33 cellular contexts compared by ENCODE assay signal in the genomic region with DNA sequence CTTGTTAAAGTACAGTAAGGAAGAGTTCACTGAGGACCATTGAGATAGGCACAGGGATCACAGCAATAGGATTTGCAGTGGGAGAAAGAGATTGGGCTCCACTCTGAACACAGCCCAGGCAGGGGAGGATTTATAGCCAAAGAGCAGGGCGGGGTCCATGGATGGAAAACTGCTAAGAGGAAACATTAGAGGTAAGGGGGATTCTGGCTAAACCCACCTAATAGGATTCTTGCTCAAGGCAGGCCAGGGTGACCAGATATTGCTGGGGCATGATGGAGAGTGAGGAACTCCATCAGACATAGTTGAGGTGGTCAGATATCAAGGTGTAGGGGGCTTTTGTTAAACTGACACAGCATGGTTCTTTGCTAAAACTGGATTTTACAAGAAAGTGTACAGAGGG.
DNase-seq lines count a peak whose midpoint lies in the region; ATAC-seq and TF ChIP-seq lines count a peak whose summit lies in the region.
"Had no signal": no experiment of that assay in that cellular context is flagged by ENCODE, and none has a peak within 500 bp of the region (broad histone marks: within the 10 kb centered on the region; RNA-seq: fewer than 3 reads in every experiment).

No MANE protein-coding gene starts in this region.

- H3K79me2 ChIP-seq in mammary epithelial cell (ENCODE audit: insufficient read depth, low read length): no peaks in the 10 kb centered on the region

- CTCF ChIA-PET in MCF 10A (lab: Yijun Ruan, JAX) (interaction anchor here (1.3 to 2.0 kb wide), 4 partner anchors 8 to 110 kb away, joined by 4 to 18 read pairs (median 10); no protein-coding TSS in a partner anchor), mammary epithelial cell (lab: Charles Lee; ENCODE audit: low non-redundant PET) (no interaction called here), HEK293T (lab: Yijun Ruan, JAX) (no interaction called here)

- dilution Hi-C loops in mammary epithelial cell (cut with HindIII; ENCODE audit: low sequenced_read_pairs): no loop called here

- H3K36me3 Mint-ChIP-seq in MCF 10A (ENCODE audit: insufficient read depth, unreplicated experiment): peaks cover 5% of the 10 kb centered on the region
- H3K36me3 Mint-ChIP-seq: CD14-positive monocyte; CD4-positive, alpha-beta memory T cell; CD4-positive, CD25-positive, alpha-beta regulatory T cell; CD8-positive, alpha-beta memory T cell; CD8-positive, alpha-beta T cell had no signal

- H3K27me3 Mint-ChIP-seq in MCF 10A (ENCODE audit: insufficient read depth, unreplicated experiment): peaks cover 16% of the 10 kb centered on the region

- TF ChIP-seq CTCF in MCF 10A (IDR thresholded peaks at IDR 0.05; ENCODE audit: unreplicated experiment) (no peak), mammary epithelial cell (conservative IDR thresholded peaks at IDR 0.05 in 1 of 2, IDR thresholded peaks at IDR 0.05 in 1 of 2; ENCODE audit: extremely low read depth in 1 of 2, insufficient read depth in 1 of 2, low read depth in 1 of 2, low read length in 2 of 2) (no peak), esophagus muscularis mucosa (IDR thresholded peaks at IDR 0.05) (no peak)

- H3K27ac ChIP-seq in mammary epithelial cell (ENCODE audit: insufficient read depth, low read depth, low read length) (no peak overlapping the region), BLaER1 (no peak overlapping the region), esophagus muscularis mucosa (replicated peaks in 1 of 4) (no peak overlapping the region)
- H3K27ac ChIP-seq in BLaER1 treated with 17β-estradiol and CSF1 and Interleukin-3, amounts not matched to agents 10 nM and 100 nM: no peak overlapping the region
- H3K27ac ChIP-seq: 22Rv1, A549, C4-2B had no signal

- no peak overlapping the region for H3K4me2 ChIP-seq in mammary epithelial cell (ENCODE audit: insufficient read depth, low read depth, low read length)
- peak overlapping the region; percentile 92; the same call in 1 of the 2 replicates for H3K4me2 ChIP-seq in BLaER1
- peak overlapping the region in 8 of 11 experiments; percentile 72 to 96 (median 92); a peak in 14 of 22 replicates for H3K4me2 ChIP-seq in BLaER1 treated with 17β-estradiol and CSF1 and Interleukin-3, amounts not matched to agents 10 nM and 100 nM
- H3K4me2 ChIP-seq: A549 had no signal

- TF ChIP-seq POLR2A in esophagus muscularis mucosa (IDR thresholded peaks at IDR 0.05; ENCODE audit: low read depth): no peak

- H3K9me3 Mint-ChIP-seq in MCF 10A (ENCODE audit: unreplicated experiment): no peaks in the 10 kb centered on the region
- H3K9me3 Mint-ChIP-seq: CD14-positive monocyte; CD4-positive, alpha-beta T cell; CD8-positive, alpha-beta T cell had no signal

- DNase-seq in MCF 10A (ENCODE audit: unreplicated experiment) (no peak), mammary epithelial cell (no peak), esophagus muscularis mucosa (ENCODE audit: extremely low spot score) (peak; percentile 88), HEK293T (ENCODE audit: extremely low spot score) (no peak), NCI-H1694 (lab: John Stamatoyannopoulos, UW) (no peak)
- DNase-seq: 8988T; ACHN; AML-193; BE2C; C1 segment of cervical spinal cord; Caco-2; Calu3; CD4-positive, alpha-beta memory T cell; CD4-positive, CD25-positive, alpha-beta regulatory T cell; CD8-positive, alpha-beta memory T cell; CD8-positive, alpha-beta T cell; COR-L47; DMS 273 treated with DMSO at 0.1 percent for 48 hours; DMS153; DMS53; DMS79; DMS79 treated with DMSO at 0.1 percent for 48 hours; DND-41; EL had no signal

- POLR2A ChIA-PET in MCF 10A (lab: Yijun Ruan, JAX) (interaction anchor here (1.9 kb wide), 1 partner anchor 8 kb away, joined by 10 read pairs; no protein-coding TSS in a partner anchor), HEK293T (lab: Yijun Ruan, JAX) (no interaction called here)

- WGBS in mammary epithelial cell (ENCODE audit: low coverage, missing lambda C conversion rate): 0% methylated on average over 1 of the region's 1 CpG
- WGBS in esophagus muscularis mucosa: 88% methylated on average over 1 of the region's 1 CpG

- no peak overlapping the region for H3K4me3 Mint-ChIP-seq in MCF 10A (ENCODE audit: unreplicated experiment)
- H3K4me3 Mint-ChIP-seq: B cell; CD14-positive monocyte; CD4-positive, alpha-beta memory T cell; CD4-positive, alpha-beta T cell; CD4-positive, CD25-positive, alpha-beta regulatory T cell; CD8-positive, alpha-beta memory T cell; CD8-positive, alpha-beta T cell had no signal

- BruUV-seq in MCF 10A (replicated peaks; lab: Mats Ljungman, UMichigan) (no TSS peak), mammary epithelial cell (replicated peaks; lab: Mats Ljungman, UMichigan) (no TSS peak)

- no peak overlapping the region for H2AFZ ChIP-seq in mammary epithelial cell (ENCODE audit: low read depth, low read length)

- H3K9me3 ChIP-seq in mammary epithelial cell (replicated peaks; ENCODE audit: insufficient read depth, low read length): peaks cover 8% of the 10 kb centered on the region
- H3K9me3 ChIP-seq in BLaER1: no peaks in the 10 kb centered on the region
- H3K9me3 ChIP-seq in BLaER1 treated with 17β-estradiol and CSF1 and Interleukin-3, amounts not matched to agents 10 nM and 100 nM (replicated peaks in 1 of 11): no peaks in the 10 kb centered on the region
- no peaks in the 10 kb centered on the region for H3K9me3 ChIP-seq in esophagus muscularis mucosa
- H3K9me3 ChIP-seq: A549, BE2C, Caco-2 had no signal

- ATAC-seq in HG02588 (IDR thresholded peaks at IDR 0.05; ENCODE audit: unreplicated experiment): no peak
- ATAC-seq: A549; CD8-positive, alpha-beta T cell had no signal

- no peaks in the 10 kb centered on the region for H4K20me1 ChIP-seq in mammary epithelial cell (ENCODE audit: insufficient read depth, low read length)
- 0 out of 2 replicates have a peak, but pooled peaks cover 5% of the 10 kb centered on the region for H4K20me1 ChIP-seq in BLaER1
- peaks cover 0 to 5% (median 0%) of the 10 kb centered on the region in 11 experiments; a peak in 1 of 22 replicates for H4K20me1 ChIP-seq in BLaER1 treated with 17β-estradiol and CSF1 and Interleukin-3, amounts not matched to agents 10 nM and 100 nM

- in situ Hi-C loops in mammary epithelial cell (cut with MboI; ENCODE audit: low sequenced_read_pairs in 2 of 2): no loop called here

- H3K9ac ChIP-seq in mammary epithelial cell (ENCODE audit: insufficient read depth, low read length) (no peak overlapping the region), BLaER1 (no peak overlapping the region)
- H3K9ac ChIP-seq in BLaER1 treated with 17β-estradiol and CSF1 and Interleukin-3, amounts not matched to agents 10 nM and 100 nM: no peak overlapping the region

- no peaks in the 10 kb centered on the region for H3K27me3 ChIP-seq in mammary epithelial cell (ENCODE audit: insufficient read depth, low read length)
- no peaks in the 10 kb centered on the region for H3K27me3 ChIP-seq in BLaER1
- H3K27me3 ChIP-seq in BLaER1 treated with 17β-estradiol and CSF1 and Interleukin-3, amounts not matched to agents 10 nM and 100 nM: peaks cover 0 to 9% (median 0%) of the 10 kb centered on the region in 11 experiments; a peak in 1 of 22 replicates
- H3K27me3 ChIP-seq in esophagus muscularis mucosa: peaks cover 0 to 63% (median 0%) of the 10 kb centered on the region in 4 donors
- H3K27me3 ChIP-seq: BE2C had no signal

- peak overlapping the region; percentile 44 for H3K27ac Mint-ChIP-seq in MCF 10A (ENCODE audit: low read depth, unreplicated experiment)
- H3K27ac Mint-ChIP-seq: B cell; CD14-positive monocyte; CD4-positive, alpha-beta memory T cell; CD4-positive, alpha-beta T cell; CD4-positive, CD25-positive, alpha-beta regulatory T cell; CD8-positive, alpha-beta T cell had no signal

- no peaks in the 10 kb centered on the region for H3K4me1 ChIP-seq in mammary epithelial cell (ENCODE audit: insufficient read depth, low read length)
- peaks cover 74% of the 10 kb centered on the region for H3K4me1 ChIP-seq in BLaER1
- H3K4me1 ChIP-seq in BLaER1 treated with 17β-estradiol and CSF1 and Interleukin-3, amounts not matched to agents 10 nM and 100 nM: peaks cover 21 to 87% (median 76%) of the 10 kb centered on the region in 10 experiments
- H3K4me1 ChIP-seq in esophagus muscularis mucosa: no peaks in the 10 kb centered on the region
- H3K4me1 ChIP-seq: A549, BE2C, Caco-2 had no signal

- peaks cover 24% of the 10 kb centered on the region for H3K4me1 Mint-ChIP-seq in MCF 10A (ENCODE audit: insufficient read depth, unreplicated experiment)
- H3K4me1 Mint-ChIP-seq: B cell; CD14-positive monocyte; CD4-positive, alpha-beta memory T cell; CD4-positive, CD25-positive, alpha-beta regulatory T cell; CD8-positive, alpha-beta memory T cell had no signal

- H3K36me3 ChIP-seq in mammary epithelial cell (ENCODE audit: insufficient read depth, low read length) (no peaks in the 10 kb centered on the region), BLaER1 (no peaks in the 10 kb centered on the region), esophagus muscularis mucosa (no peaks in the 10 kb centered on the region)
- H3K36me3 ChIP-seq in BLaER1 treated with 17β-estradiol and CSF1 and Interleukin-3, amounts not matched to agents 10 nM and 100 nM: no peaks in the 10 kb centered on the region
- H3K36me3 ChIP-seq: BE2C had no signal

- no peak for TF ChIP-seq EP300 in esophagus muscularis mucosa (IDR thresholded peaks at IDR 0.05)

- intact Hi-C loops in MCF 10A (cut with micrococcal nuclease) (no loop called here), mammary epithelial cell (cut with micrococcal nuclease) (no loop called here), esophagus muscularis mucosa (cut with DNase I) (no loop called here)

- H3K4me3 ChIP-seq in mammary epithelial cell (replicated peaks in 1 of 3; ENCODE audit: insufficient read depth in 1 of 3, low read depth in 2 of 3, low read length in 3 of 3) (no peak overlapping the region), BLaER1 (no peak overlapping the region), esophagus muscularis mucosa (no peak overlapping the region)
- H3K4me3 ChIP-seq in BLaER1 treated with 17β-estradiol and CSF1 and Interleukin-3, amounts not matched to agents 10 nM and 100 nM: no peak overlapping the region
- H3K4me3 ChIP-seq: A549 had no signal

TF ChIP-seq in HEK293T, 16 proteins besides CTCF, POLR2A, EP300 and RAD21 (continues in another document):
- no peak for TF ChIP-seq FOXM1 (IDR thresholded peaks at IDR 0.05; ENCODE audit: borderline replicate concordance)
- TF ChIP-seq FOXK2 (IDR thresholded peaks at IDR 0.05): no peak
- no peak for TF ChIP-seq ELF4 (IDR thresholded peaks at IDR 0.05)
- no peak for TF ChIP-seq LEF1 (IDR thresholded peaks at IDR 0.05; ENCODE audit: borderline replicate concordance)
- TF ChIP-seq CTBP1 (IDR thresholded peaks at IDR 0.05; ENCODE audit: borderline replicate concordance): no peak
- TF ChIP-seq, protein P1, sequence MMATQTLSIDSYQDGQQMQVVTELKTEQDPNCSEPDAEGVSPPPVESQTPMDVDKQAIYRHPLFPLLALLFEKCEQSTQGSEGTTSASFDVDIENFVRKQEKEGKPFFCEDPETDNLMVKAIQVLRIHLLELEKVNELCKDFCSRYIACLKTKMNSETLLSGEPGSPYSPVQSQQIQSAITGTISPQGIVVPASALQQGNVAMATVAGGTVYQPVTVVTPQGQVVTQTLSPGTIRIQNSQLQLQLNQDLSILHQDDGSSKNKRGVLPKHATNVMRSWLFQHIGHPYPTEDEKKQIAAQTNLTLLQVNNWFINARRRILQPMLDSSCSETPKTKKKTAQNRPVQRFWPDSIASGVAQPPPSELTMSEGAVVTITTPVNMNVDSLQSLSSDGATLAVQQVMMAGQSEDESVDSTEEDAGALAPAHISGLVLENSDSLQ (IDR thresholded peaks at IDR 0.05): no peak
- no peak for TF ChIP-seq TARDBP (IDR thresholded peaks at IDR 0.05)
